In genomic region chr2:152583512-152584188, GRCh38 we compare ENCODE assay signal across 23 cellular contexts.
DNase-seq lines count a peak whose midpoint lies in the region; ATAC-seq, FAIRE-seq and TF ChIP-seq lines count a peak whose summit lies in the region.
"Had no signal": no experiment of that assay in that cellular context is flagged by ENCODE, and none has a peak within 500 bp of the region (broad histone marks: within the 10 kb centered on the region; RNA-seq: fewer than 3 reads in every experiment).

No MANE protein-coding gene starts in this region.

- no peak for TF ChIP-seq CTCF in K562 (IDR thresholded peaks at IDR 0.05 in 2 of 3, conservative IDR thresholded peaks at IDR 0.05 in 1 of 3; ENCODE audit: insufficient read depth in 2 of 3, low read depth in 1 of 3, low read length in 3 of 3)
- no peak for TF ChIP-seq CTCF in esophagus muscularis mucosa (IDR thresholded peaks at IDR 0.05)
- no peak for TF ChIP-seq CTCF in smooth muscle cell (IDR thresholded peaks at IDR 0.05; ENCODE audit: borderline replicate concordance, insufficient read depth, poor library complexity, severe bottlenecking)

- BruUV-seq in K562 (replicated peaks; lab: Mats Ljungman, UMichigan): no TSS peak

- H3F3A ChIP-seq in smooth muscle cell (ENCODE audit: low read depth): no peaks in the 10 kb centered on the region

- H2AFZ ChIP-seq in K562 (ENCODE audit: low read depth, low read length): peak overlapping the region; percentile 34; the same call in 1 of the 2 replicates
- H2AFZ ChIP-seq in smooth muscle cell (ENCODE audit: low read depth): no peak overlapping the region

- H3K4me3 ChIP-seq in MG63 (no peak overlapping the region), K562 (no peak overlapping the region), esophagus muscularis mucosa (no peak overlapping the region), smooth muscle cell (no peak overlapping the region)
- H3K4me3 ChIP-seq: A549, SJSA1 had no signal

- TF ChIP-seq EP300 in K562 (IDR thresholded peaks at IDR 0.05; ENCODE audit: low read length) (peak; percentile 80), esophagus muscularis mucosa (IDR thresholded peaks at IDR 0.05) (no peak)

- 0 out of 4 replicates have a peak overlapping the region, but pooled peaks of 1 of the 2 experiments have one; percentile 22 for H3K9ac ChIP-seq in K562 (ENCODE audit: insufficient read depth in 1 of 2, low read depth in 2 of 2, low read length in 2 of 2)
- no peak overlapping the region for H3K9ac ChIP-seq in smooth muscle cell (ENCODE audit: low read depth)

- no peaks in the 10 kb centered on the region for H3K9me1 ChIP-seq in K562 (ENCODE audit: control insufficient read depth, insufficient read depth, low read length)

- TF ChIP-seq POLR2A in K562 (conservative IDR thresholded peaks at IDR 0.05) (no peak), esophagus muscularis mucosa (IDR thresholded peaks at IDR 0.05; ENCODE audit: low read depth) (no peak)

- H3K4me2 ChIP-seq in K562 (ENCODE audit: insufficient read depth, low read length): peak overlapping the region; percentile 69
- peak overlapping the region; percentile 32 for H3K4me2 ChIP-seq in smooth muscle cell
- H3K4me2 ChIP-seq: A549 had no signal

- H4K20me1 ChIP-seq in K562 (replicated peaks; ENCODE audit: control insufficient read depth, insufficient read depth, low read length): no peaks in the 10 kb centered on the region
- H4K20me1 ChIP-seq in smooth muscle cell (ENCODE audit: low read depth): no peaks in the 10 kb centered on the region

- WGBS in K562 (ENCODE audit: insufficient coverage, low coverage, missing lambda C conversion rate): 6% methylated on average over 6 of the region's 6 CpGs
- WGBS in esophagus muscularis mucosa: 87% methylated on average over 6 of the region's 6 CpGs
- WGBS in smooth muscle cell (ENCODE audit: low lambda C conversion rate): 94% methylated on average over 6 of the region's 6 CpGs

- peak overlapping the region; percentile 53; the same call in 2 of the 3 replicates for H3K27ac ChIP-seq in K562 (ENCODE audit: extremely low read depth, low read depth, low read length)
- H3K27ac ChIP-seq in esophagus muscularis mucosa (replicated peaks in 1 of 4): no peak overlapping the region
- H3K27ac ChIP-seq in smooth muscle cell (ENCODE audit: low read depth): no peak overlapping the region
- H3K27ac ChIP-seq: A549, SJSA1 had no signal

- TF ChIP-seq RAD21 in K562 (CRISPR knock-in tag; conservative IDR thresholded peaks at IDR 0.05 in 1 of 2, IDR thresholded peaks at IDR 0.05 in 1 of 2): no peak; a peak in 1 of 4 replicates

- H3K27me3 ChIP-seq in MG63: no peaks in the 10 kb centered on the region
- H3K27me3 ChIP-seq in K562 (ENCODE audit: control insufficient read depth in 2 of 2, insufficient read depth in 2 of 2, low read length in 2 of 2): no peaks in the 10 kb centered on the region
- H3K27me3 ChIP-seq in esophagus muscularis mucosa: no peaks in the 10 kb centered on the region
- no peaks in the 10 kb centered on the region for H3K27me3 ChIP-seq in smooth muscle cell (ENCODE audit: low read depth)
- H3K27me3 ChIP-seq: BE2C, SJSA1 had no signal

- peak; percentile 20 for DNase-seq in MG63
- peak; percentile 29 to 80 (median 42) for DNase-seq in K562 (ENCODE audit: extremely low read depth in 1 of 4, low spot score in 3 of 4)
- peak; percentile 53 for DNase-seq in esophagus muscularis mucosa (ENCODE audit: extremely low spot score)
- no peak for DNase-seq in smooth muscle cell (lab: John Stamatoyannopoulos, UW; ENCODE audit: unreplicated experiment)
- no peak for DNase-seq in KBM-7
- DNase-seq in frontal cortex (ENCODE audit: low spot score in 2 of 2): no peak
- DNase-seq: BE2C; CD4-positive, alpha-beta memory T cell; DND-41; Kasumi-1; NCI-H1417; NCI-H1694 treated with DMSO at 0.1 percent for 48 hours; NCI-H2081 treated with DMSO at 0.1 percent for 48 hours; NCI-H2171 treated with DMSO at 0.1 percent for 48 hours; NCI-H526 had no signal

- POLR2A ChIA-PET in K562 (lab: Yijun Ruan, JAX): interaction anchor here (0.6 to 1.3 kb wide), 8 partner anchors 10 to 1094 kb away, joined by 3 to 5 read pairs (median 3); no protein-coding TSS in a partner anchor

- no peaks in the 10 kb centered on the region for H3K79me2 ChIP-seq in K562 (ENCODE audit: control insufficient read depth, insufficient read depth, low read length)
- no peaks in the 10 kb centered on the region for H3K79me2 ChIP-seq in smooth muscle cell (ENCODE audit: low read depth)

- H3K36me3 ChIP-seq in MG63 (no peaks in the 10 kb centered on the region; the same call in 1 of the 2 replicates), K562 (ENCODE audit: control insufficient read depth, insufficient read depth, low read length) (no peaks in the 10 kb centered on the region), esophagus muscularis mucosa (peaks cover 0 to 14% (median 2%) of the 10 kb centered on the region in 4 donors), smooth muscle cell (ENCODE audit: low read depth) (no peaks in the 10 kb centered on the region)
- H3K36me3 ChIP-seq: BE2C, SJSA1 had no signal

- CTCF ChIA-PET in K562 (lab: Yijun Ruan, JAX; ENCODE audit: low intra/inter-chr PET ratio): no interaction called here

- intact Hi-C loops in K562 (cut with micrococcal nuclease) (no loop called here), esophagus muscularis mucosa (cut with DNase I) (no loop called here)

- FAIRE-seq in K562 (lab: Jason Lieb, UNC) (peak; percentile 91), frontal cortex (lab: Jason Lieb, UNC) (no peak)
- FAIRE-seq: A549, GM12891, H1, RCC 7860 had no signal

- H3K4me1 ChIP-seq in K562 (replicated peaks in 1 of 2; ENCODE audit: control insufficient read depth in 2 of 2, insufficient read depth in 2 of 2, low read length in 2 of 2): peaks cover 5 to 15% of the 10 kb centered on the region in 2 experiments; a peak in 3 of 5 replicates
- peaks cover 0 to 22% (median 15%) of the 10 kb centered on the region in 4 donors for H3K4me1 ChIP-seq in esophagus muscularis mucosa
- peaks cover 4% of the 10 kb centered on the region for H3K4me1 ChIP-seq in smooth muscle cell (ENCODE audit: low read depth)

- in situ Hi-C loops in K562 (cut with MboI) (no loop called here), KBM-7 (cut with MboI; ENCODE audit: low pct_unique_long_range_greater_than_20kb, low sequenced_read_pairs) (no loop called here)

- no peaks in the 10 kb centered on the region for H3K9me3 ChIP-seq in MG63
- H3K9me3 ChIP-seq in K562 (replicated peaks; ENCODE audit: control insufficient read depth, insufficient read depth, low read depth, low read length): no peaks in the 10 kb centered on the region
- H3K9me3 ChIP-seq in esophagus muscularis mucosa: no peaks in the 10 kb centered on the region
- no peaks in the 10 kb centered on the region for H3K9me3 ChIP-seq in smooth muscle cell (replicated peaks; ENCODE audit: low read depth)
- H3K9me3 ChIP-seq: A549, BE2C, SJSA1 had no signal

- ATAC-seq in K562 (peak; percentile 79), HG02610 (IDR thresholded peaks at IDR 0.05; ENCODE audit: unreplicated experiment) (no peak), GM18873 (IDR thresholded peaks at IDR 0.05; ENCODE audit: low FRiP score, unreplicated experiment) (no peak)
- ATAC-seq: A549, HCT116 had no signal

TF ChIP-seq in K562, 482 proteins besides CTCF, POLR2A, EP300 and RAD21 (continues in another document):
- TF ChIP-seq, protein P1, sequence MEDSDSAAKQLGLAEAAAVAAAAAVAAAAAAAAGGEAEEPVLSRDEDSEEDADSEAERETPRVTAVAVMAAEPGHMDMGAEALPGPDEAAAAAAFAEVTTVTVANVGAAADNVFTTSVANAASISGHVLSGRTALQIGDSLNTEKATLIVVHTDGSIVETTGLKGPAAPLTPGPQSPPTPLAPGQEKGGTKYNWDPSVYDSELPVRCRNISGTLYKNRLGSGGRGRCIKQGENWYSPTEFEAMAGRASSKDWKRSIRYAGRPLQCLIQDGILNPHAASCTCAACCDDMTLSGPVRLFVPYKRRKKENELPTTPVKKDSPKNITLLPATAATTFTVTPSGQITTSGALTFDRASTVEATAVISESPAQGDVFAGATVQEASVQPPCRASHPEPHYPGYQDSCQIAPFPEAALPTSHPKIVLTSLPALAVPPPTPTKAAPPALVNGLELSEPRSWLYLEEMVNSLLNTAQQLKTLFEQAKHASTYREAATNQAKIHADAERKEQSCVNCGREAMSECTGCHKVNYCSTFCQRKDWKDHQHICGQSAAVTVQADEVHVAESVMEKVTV (CRISPR knock-in tag; IDR thresholded peaks at IDR 0.05): no peak
- TF ChIP-seq SRSF3 (IDR thresholded peaks at IDR 0.05; ENCODE audit: insufficient read depth, low read length) (no peak), POLR2G (IDR thresholded peaks at IDR 0.05; ENCODE audit: low read depth, low read length) (no peak), HINFP (tag; conservative IDR thresholded peaks at IDR 0.05; ENCODE audit: low read depth) (no peak), SRSF9 (IDR thresholded peaks at IDR 0.05; ENCODE audit: borderline replicate concordance, low read depth, low read length) (no peak), SP2 (IDR thresholded peaks at IDR 0.05; ENCODE audit: extremely low read depth, low read depth, low read length, poor library complexity, severe bottlenecking) (no peak), HIVEP1 (CRISPR knock-in tag; IDR thresholded peaks at IDR 0.05) (no peak), STAT5A (IDR thresholded peaks at IDR 0.05; ENCODE audit: borderline replicate concordance, low read length) (peak; percentile 81), SMAD1 (IDR thresholded peaks at IDR 0.05; ENCODE audit: low read depth, low read length, partially characterized antibody) (no peak), CBFA2T2 (conservative IDR thresholded peaks at IDR 0.05) (peak; percentile 71)
- TF ChIP-seq, protein P2, sequence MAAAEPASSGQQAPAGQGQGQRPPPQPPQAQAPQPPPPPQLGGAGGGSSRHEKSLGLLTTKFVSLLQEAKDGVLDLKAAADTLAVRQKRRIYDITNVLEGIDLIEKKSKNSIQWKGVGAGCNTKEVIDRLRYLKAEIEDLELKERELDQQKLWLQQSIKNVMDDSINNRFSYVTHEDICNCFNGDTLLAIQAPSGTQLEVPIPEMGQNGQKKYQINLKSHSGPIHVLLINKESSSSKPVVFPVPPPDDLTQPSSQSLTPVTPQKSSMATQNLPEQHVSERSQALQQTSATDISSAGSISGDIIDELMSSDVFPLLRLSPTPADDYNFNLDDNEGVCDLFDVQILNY (CRISPR knock-in tag; IDR thresholded peaks at IDR 0.05): no peak

Comparison
In these comparisons a context has a peak if more than half of its experiments do, and no peak if none do; other contexts are left out.
1. DNase-seq: peak in MG63 (single experiment), K562 (4 of 4) and esophagus muscularis mucosa (single experiment); none in smooth muscle cell (single experiment), KBM-7 (single experiment) and frontal cortex (0 of 2).